In genomic region chr12:12482959-12483358, GRCh38 we compare ENCODE assay signal across 1 cellular context.
TF ChIP-seq lines count a peak whose summit lies in the region.

No MANE protein-coding gene starts in this region.

TF ChIP-seq in GM23338, 12 proteins besides CTCF, POLR2A, EP300 and RAD21 (continued from another document):
- no peak for TF ChIP-seq ZNF462 (CRISPR knock-in tag; IDR thresholded peaks at IDR 0.05)
